ENCODE assay signal across 8 cellular contexts in the genomic region with DNA sequence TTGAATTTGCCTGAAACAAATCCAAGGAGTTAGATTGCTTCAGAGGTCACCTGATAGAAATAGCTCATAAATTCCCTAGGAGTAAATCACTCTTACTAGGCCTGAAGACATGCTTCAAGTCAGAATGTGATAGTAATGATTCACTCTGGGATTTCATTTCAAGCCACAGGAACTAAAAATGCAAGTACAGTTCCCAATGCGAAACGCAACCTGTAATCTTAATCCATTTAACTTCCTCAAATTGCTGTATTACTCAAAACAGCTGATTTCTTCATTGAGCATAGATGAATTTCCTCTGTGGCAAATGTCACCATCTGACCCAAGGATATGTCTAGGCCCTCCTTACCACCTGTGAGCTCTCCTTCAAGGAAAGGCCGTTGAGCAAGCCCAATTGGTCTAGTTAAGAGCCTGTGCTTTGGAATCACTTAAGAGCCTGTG. TPM values are rescaled to one million over a fixed set of nuclear protein-coding genes. Genes with fewer than 3 reads are reported as not detected.
DNase-seq lines count a peak whose midpoint lies in the region; ATAC-seq, FAIRE-seq and TF ChIP-seq lines count a peak whose summit lies in the region.

No MANE protein-coding gene starts in this region.

- FAIRE-seq in GM12892 (lab: Jason Lieb, UNC) = no peak

- no peak for TF ChIP-seq POLR2A in GM12892 (IDR thresholded peaks at IDR 0.05; ENCODE audit: low read depth, low read length)

- no peaks in the 10 kb centered on the region for H3K27me3 ChIP-seq in dorsolateral prefrontal cortex

- no peak overlapping the region for H3K27ac ChIP-seq in dorsolateral prefrontal cortex

- peak; percentile 76 for ATAC-seq in GM21723 (IDR thresholded peaks at IDR 0.05; ENCODE audit: unreplicated experiment)

- intact Hi-C loops in dorsolateral prefrontal cortex (cut with DNase I) = no loop called here

- DNase-seq in GM12892 (ENCODE audit: insufficient read length) = peak; percentile 25
- peak; percentile 89 for DNase-seq in M059J (ENCODE audit: low read depth)
- DNase-seq in fibroblast of villous mesenchyme (ENCODE audit: low read depth) = peak; percentile 86
- no peak for DNase-seq in T-helper 9 cell
- no peak for DNase-seq in dorsolateral prefrontal cortex
- DNase-seq in OCI-M2 (lab: John Stamatoyannopoulos, UW; ENCODE audit: unreplicated experiment) = no peak
- no peak for DNase-seq in NCI-H345 (lab: John Stamatoyannopoulos, UW)

- H3K4me3 ChIP-seq in fibroblast of villous mesenchyme (ENCODE audit: low read depth, low read length) = no peak overlapping the region
- H3K4me3 ChIP-seq in dorsolateral prefrontal cortex = no peak overlapping the region

- no peak for TF ChIP-seq CTCF in fibroblast of villous mesenchyme (IDR thresholded peaks at IDR 0.05; ENCODE audit: insufficient read depth, low read depth, low read length)
- no peak for TF ChIP-seq CTCF in dorsolateral prefrontal cortex (IDR thresholded peaks at IDR 0.05 in 54 of 56, conservative IDR thresholded peaks at IDR 0.05 in 2 of 56; ENCODE audit: low read depth in 1 of 56, partially characterized antibody in 56 of 56)

RNA-seq across cellular contexts. Expression of a gene that starts 32.1 kb away (rescaled TPM):
- 6.4 TPM for polyA plus RNA-seq in GM12892 (2012; ENCODE audit: missing spikeins)
- total RNA-seq in M059J (2014; rRNA removed; shearing (Covaris generic)) = 82.5 and 128 TPM in 2 replicates
- 281 and 557 TPM in 2 replicates for total RNA-seq in fibroblast of villous mesenchyme
- 100 to 1,000 TPM; 155 to 373 (median 228) TPM for total RNA-seq in dorsolateral prefrontal cortex

Comparison
In these comparisons a context has a peak if more than half of its experiments do, and no peak if none do; other contexts are left out.
1. DNase-seq: peak in GM12892 (single experiment), M059J (single experiment) and fibroblast of villous mesenchyme (single experiment); none in T-helper 9 cell (single experiment), dorsolateral prefrontal cortex (0 of 10), OCI-M2 (single experiment) and NCI-H345 (single experiment).